ENCODE assay signal across 8 cellular contexts in genomic region chr6:1510239-1510638, GRCh38.
"Had no signal": no experiment of that assay in that cellular context is flagged by ENCODE, and none has a peak within 500 bp of the region (broad histone marks: within the 10 kb centered on the region; RNA-seq: fewer than 3 reads in every experiment).

No MANE protein-coding gene starts in this region.

- H3K36me3 Mint-ChIP-seq: IgD-negative memory B cell had no signal

- H3K4me3 Mint-ChIP-seq: H9 had no signal

- H3K9ac ChIP-seq: KMS-11 had no signal

- H3K27ac Mint-ChIP-seq: H9, IgD-negative memory B cell had no signal

- DNase-seq: GOT3, H9, HCEC 1CT, KBM-7 had no signal

- ATAC-seq: HepG2 had no signal

- H3K4me1 Mint-ChIP-seq: IgD-negative memory B cell had no signal

- H3K4me2 ChIP-seq: KMS-11 had no signal

- H3K27ac ChIP-seq: HL-60, KMS-11 had no signal
